9 cellular contexts compared by ENCODE assay signal in the genomic region with DNA sequence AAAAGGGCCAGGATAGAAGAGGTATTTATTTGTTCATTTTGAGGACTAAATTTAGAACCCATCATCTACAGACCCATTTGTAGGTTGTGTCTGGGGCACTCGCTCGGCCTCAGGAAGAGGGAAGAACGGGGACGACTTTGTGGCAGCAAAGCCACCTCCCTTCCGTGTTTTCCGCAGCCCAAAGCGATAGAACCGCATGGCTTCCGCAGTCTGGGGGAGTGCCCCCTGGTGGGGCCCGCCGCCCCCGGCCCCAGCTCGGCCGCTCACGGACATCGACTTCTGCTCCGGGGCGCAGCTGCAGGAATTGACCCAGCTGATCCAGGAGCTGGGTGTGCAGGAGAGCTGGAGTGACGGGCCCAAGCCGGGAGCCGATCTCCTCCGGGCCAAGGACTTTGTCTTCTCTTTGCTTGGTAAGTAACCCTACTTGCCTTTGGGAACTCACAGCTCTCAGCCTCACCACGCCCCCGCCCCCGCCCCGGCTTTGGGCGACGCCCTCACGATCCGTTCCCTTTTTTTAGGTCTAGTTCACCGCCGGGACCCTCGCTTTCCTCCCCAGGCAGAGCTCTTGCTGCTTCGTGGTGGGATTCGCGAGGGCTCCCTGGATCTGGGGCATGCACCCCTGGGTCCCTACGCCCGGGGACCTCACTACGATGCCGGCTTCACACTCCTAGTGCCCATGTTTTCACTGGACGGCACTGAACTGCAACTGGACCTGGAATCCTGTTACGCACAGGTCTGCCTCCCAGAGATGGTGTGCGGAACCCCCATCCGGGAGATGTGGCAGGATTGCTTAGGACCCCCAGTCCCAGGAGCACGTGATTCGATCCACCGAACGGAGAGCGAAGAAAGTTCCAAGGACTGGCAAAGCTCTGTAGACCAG. TPM values are rescaled to one million over a fixed set of nuclear protein-coding genes. Genes with fewer than 3 reads are reported as not detected.
DNase-seq lines count a peak whose midpoint lies in the region; ATAC-seq and TF ChIP-seq lines count a peak whose summit lies in the region.
"Had no signal": no experiment of that assay in that cellular context is flagged by ENCODE, and none has a peak within 500 bp of the region (broad histone marks: within the 10 kb centered on the region; RNA-seq: fewer than 3 reads in every experiment).

No MANE protein-coding gene starts in this region.

- H3K27ac ChIP-seq in BLaER1 (peak overlapping the region; percentile 52), KMS-11 (no peak overlapping the region), WERI-Rb-1 (peak overlapping the region; percentile 43)

- H3K27me3 Mint-ChIP-seq in stimulated activated naive B cell treated with anti-CD40 and anti-IgM and Interleukin-4, amounts not matched to agents 10 μg/mL and 1 μg/mL and 100 μg/mL, for 72 hours = peaks cover 28 to 29% of the 10 kb centered on the region in 2 donors

- peak overlapping the region; percentile 93 for H3K4me2 ChIP-seq in BLaER1
- H3K4me2 ChIP-seq in KMS-11 = no peak overlapping the region

- peaks cover 14 to 16% of the 10 kb centered on the region in 2 donors for H3K36me3 Mint-ChIP-seq in stimulated activated naive B cell treated with anti-CD40 and anti-IgM and Interleukin-4, amounts not matched to agents 10 μg/mL and 1 μg/mL and 100 μg/mL, for 72 hours

- H3K27ac Mint-ChIP-seq in stimulated activated naive B cell treated with anti-CD40 and anti-IgM and Interleukin-4, amounts not matched to agents 10 μg/mL and 1 μg/mL and 100 μg/mL, for 72 hours = peak overlapping the region; percentile 93

- peaks cover 48% of the 10 kb centered on the region for H4K20me1 ChIP-seq in BLaER1
- H4K20me1 ChIP-seq in KMS-11 (ENCODE audit: insufficient read depth) = no peaks in the 10 kb centered on the region

- H3K27me3 ChIP-seq in BLaER1 (peaks cover 39% of the 10 kb centered on the region), KMS-11 (ENCODE audit: insufficient read depth, low read depth) (no peaks in the 10 kb centered on the region), WERI-Rb-1 (ENCODE audit: insufficient read depth, low read depth, severe bottlenecking) (peaks cover 12% of the 10 kb centered on the region)

- H3K4me1 Mint-ChIP-seq in stimulated activated naive B cell treated with anti-CD40 and anti-IgM and Interleukin-4, amounts not matched to agents 10 μg/mL and 1 μg/mL and 100 μg/mL, for 72 hours = peaks cover 35 to 49% of the 10 kb centered on the region in 2 donors

- peak overlapping the region; percentile 89 to 94 for H3K4me3 Mint-ChIP-seq in stimulated activated naive B cell treated with anti-CD40 and anti-IgM and Interleukin-4, amounts not matched to agents 10 μg/mL and 1 μg/mL and 100 μg/mL, for 72 hours

- peaks cover 48% of the 10 kb centered on the region for H3K4me1 ChIP-seq in BLaER1
- no peaks in the 10 kb centered on the region for H3K4me1 ChIP-seq in KMS-11 (ENCODE audit: low read depth, poor library complexity, severe bottlenecking)

- H3K9me3 ChIP-seq in BLaER1 (no peaks in the 10 kb centered on the region), WERI-Rb-1 (ENCODE audit: severe bottlenecking) (no peaks in the 10 kb centered on the region)

- H2AFZ ChIP-seq in KMS-11 (ENCODE audit: low read depth) = peak overlapping the region; percentile 30; the same call in 1 of the 2 replicates

- peak; percentile 49 for DNase-seq in WERI-Rb-1
- DNase-seq in choroid plexus epithelial cell (ENCODE audit: low read depth) = no peak
- peak; percentile 29 to 53 for DNase-seq in lung microvascular endothelial cell (ENCODE audit: low read depth in 2 of 2)
- peak; percentile 52 for DNase-seq in stimulated activated naive B cell treated with anti-CD40 and anti-IgM and Interleukin-4, amounts not matched to agents 10 μg/mL and 1 μg/mL and 100 μg/mL, for 72 hours
- DNase-seq in HuH-7.5 (ENCODE audit: low spot score) = no peak

- TF ChIP-seq CTCF in KMS-11 (conservative IDR thresholded peaks at IDR 0.05; ENCODE audit: low read depth, low read length) = no peak
- TF ChIP-seq CTCF in WERI-Rb-1 (IDR thresholded peaks at IDR 0.05; ENCODE audit: low read depth, low read length) = peak; percentile 38
- TF ChIP-seq CTCF in choroid plexus epithelial cell (conservative IDR thresholded peaks at IDR 0.05; ENCODE audit: low read depth, low read length) = no peak

- ATAC-seq in GM19452 (IDR thresholded peaks at IDR 0.05; ENCODE audit: unreplicated experiment) = peak; percentile 24
- ATAC-seq in stimulated activated naive B cell treated with anti-CD40 and anti-IgM and Interleukin-4, amounts not matched to agents 10 μg/mL and 1 μg/mL and 100 μg/mL, for 72 hours (replicated peaks) = peak; percentile 34 to 45

- H3K4me3 ChIP-seq in BLaER1 (peak overlapping the region; percentile 76), KMS-11 (IDR thresholded peaks at IDR 0.05; ENCODE audit: insufficient read depth, low read depth, low read length) (no peak overlapping the region), WERI-Rb-1 (ENCODE audit: low read depth, low read length) (peak overlapping the region; percentile 47), choroid plexus epithelial cell (ENCODE audit: low read depth, low read length) (peak overlapping the region; percentile 58)

- H3K36me3 ChIP-seq in BLaER1 (no peaks in the 10 kb centered on the region), KMS-11 (ENCODE audit: insufficient read depth) (no peaks in the 10 kb centered on the region), WERI-Rb-1 (no peaks in the 10 kb centered on the region)

- H3K79me2 ChIP-seq in KMS-11 (ENCODE audit: insufficient read depth, low read depth) = no peaks in the 10 kb centered on the region

- H3K9ac ChIP-seq in BLaER1 = peak overlapping the region; percentile 73
- H3K9ac ChIP-seq in KMS-11 = no peak overlapping the region

- H3K9me3 Mint-ChIP-seq in stimulated activated naive B cell treated with anti-CD40 and anti-IgM and Interleukin-4, amounts not matched to agents 10 μg/mL and 1 μg/mL and 100 μg/mL, for 72 hours = no peaks in the 10 kb centered on the region

RNA-seq across cellular contexts. Expression of gene TMEM102, which starts 0.7 kb away (rescaled TPM):
- total RNA-seq in lung microvascular endothelial cell = 6.1 and 9.3 TPM in 2 replicates

RNA-seq across cellular contexts. Expression of gene FGF11, which starts 3.4 kb away (rescaled TPM):
- total RNA-seq in lung microvascular endothelial cell = 0.20 and 0.22 TPM in 2 replicates

RNA-seq across cellular contexts. Expression of gene SPEM3, which starts 7.3 kb away (rescaled TPM):
- not detected in 2 replicates for total RNA-seq in lung microvascular endothelial cell
- total RNA-seq: temporal lobe had no signal

RNA-seq across cellular contexts. Expression of gene CHRNB1, which starts 8.9 kb away (rescaled TPM):
- 8.1 and 9.2 TPM in 2 replicates for total RNA-seq in lung microvascular endothelial cell

RNA-seq across cellular contexts. Expression of gene SPEM2, which starts 10.5 kb away (rescaled TPM):
- total RNA-seq in lung microvascular endothelial cell = not detected in 2 replicates
- total RNA-seq: temporal lobe had no signal

Comparison
In these comparisons a context has a peak if more than half of its experiments do, and no peak if none do; other contexts are left out.
1. DNase-seq: peak in WERI-Rb-1 (single experiment), lung microvascular endothelial cell (2 of 2) and stimulated activated naive B cell treated with anti-CD40 and anti-IgM and Interleukin-4, amounts not matched to agents 10 μg/mL and 1 μg/mL and 100 μg/mL, for 72 hours (single experiment); none in choroid plexus epithelial cell (single experiment) and HuH-7.5 (single experiment).